ENCODE assay signal across 8 cellular contexts in the genomic region with DNA sequence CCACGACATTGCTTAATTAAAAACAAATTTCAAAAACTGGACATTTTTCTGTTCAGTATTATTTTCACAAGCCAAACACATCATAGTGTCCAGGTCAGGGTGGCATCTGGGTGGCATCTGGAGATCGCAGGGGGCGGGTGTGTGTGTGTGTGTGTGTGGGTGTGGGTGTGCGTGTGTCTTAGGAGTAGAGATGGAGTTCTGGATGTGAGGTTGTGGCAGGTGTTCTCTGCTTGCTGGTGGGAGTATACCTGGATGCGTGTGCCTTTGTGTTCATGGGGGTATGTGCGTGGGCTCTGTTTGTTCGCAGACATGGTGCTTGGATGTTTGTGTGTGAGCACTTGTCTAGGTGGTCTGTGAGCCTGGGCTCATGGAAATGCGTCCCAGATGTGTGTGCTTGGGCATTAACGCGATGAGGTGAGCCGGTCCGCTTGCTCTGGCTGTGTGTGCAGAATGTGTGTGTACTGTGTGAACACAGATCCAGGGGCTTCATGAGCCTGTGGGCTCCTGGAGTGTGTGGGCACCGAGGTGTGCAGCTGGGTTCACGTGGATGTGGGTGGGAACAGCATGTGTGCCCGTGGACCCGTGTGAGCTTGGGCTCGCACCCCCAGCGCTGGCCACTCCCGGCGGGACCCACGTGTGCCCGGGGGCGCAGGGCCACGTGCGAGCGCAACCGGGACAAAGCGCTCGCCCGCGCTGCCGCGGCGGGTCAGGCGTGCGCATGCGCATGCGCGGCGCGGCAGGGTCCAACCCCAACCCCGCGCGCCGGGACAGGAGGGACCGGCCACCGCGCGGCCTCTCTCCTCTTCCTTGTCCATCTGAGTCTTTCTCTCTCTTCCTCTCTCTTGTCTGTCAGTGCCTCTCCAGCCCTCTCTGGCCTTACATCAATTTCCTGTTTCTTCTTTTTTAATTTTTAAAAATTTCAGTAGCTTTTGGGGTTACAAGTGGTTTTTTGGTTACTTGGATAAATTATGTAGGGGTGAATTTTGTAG.
A peak's percentile ranks its signal among the peaks of the same experiment; 100 is the strongest.
DNase-seq lines count a peak whose midpoint lies in the region; ATAC-seq lines count a peak whose summit lies in the region.

No MANE protein-coding gene starts in this region.

- intact Hi-C loops in head of caudate nucleus (cut with DNase I) = no loop called here

- ATAC-seq in GM21825 (IDR thresholded peaks at IDR 0.05; ENCODE audit: unreplicated experiment) (peak; percentile 46), HG02973 (IDR thresholded peaks at IDR 0.05; ENCODE audit: unreplicated experiment) (no peak), GM21423 (IDR thresholded peaks at IDR 0.05; ENCODE audit: unreplicated experiment) (no peak)

- peak; percentile 64 for DNase-seq in COR-L47 (lab: John Stamatoyannopoulos, UW)
- peak; percentile 54 for DNase-seq in NCI-H460 (ENCODE audit: extremely low read depth, low read depth)
- peak; percentile 11 for DNase-seq in activated T-helper 9 cell treated with anti-CD3 and anti-CD28 coated beads, Interleukin-2, amount 50 U/mL, for 16 hours (ENCODE audit: low read depth)
- DNase-seq in head of caudate nucleus = peak in 40 of 42 donors; percentile 25 to 80 (median 58)
- peak; percentile 47 for DNase-seq in putamen (ENCODE audit: low spot score)

Comparison
In these comparisons a context has a peak if more than half of its experiments do, and no peak if none do; other contexts are left out.
1. DNase-seq: peak in every context shown above with its lines; median percentile 64 in COR-L47; 58 in head of caudate nucleus; 54 in NCI-H460; 47 in putamen; 11 in activated T-helper 9 cell treated with anti-CD3 and anti-CD28 coated beads, Interleukin-2, amount 50 U/mL, for 16 hours.